In genomic region chr18:48539406-48540328, GRCh38 we compare ENCODE assay signal across 8 cellular contexts. TPM values are rescaled to one million over a fixed set of nuclear protein-coding genes. Genes with fewer than 3 reads are reported as not detected.
DNase-seq lines count a peak whose midpoint lies in the region; ATAC-seq, FAIRE-seq and TF ChIP-seq lines count a peak whose summit lies in the region.

No MANE protein-coding gene starts in this region.

- peak overlapping the region; percentile 80 for H2AK9ac ChIP-seq in IMR-90 (replicated peaks; ENCODE audit: low read depth, low read length, poor library complexity)

- H3K36me3 Mint-ChIP-seq in CD4-positive, alpha-beta T cell (ENCODE audit: low read depth), result no peaks in the 10 kb centered on the region

- H2BK15ac ChIP-seq in IMR-90 (ENCODE audit: low read depth, low read length), result peak overlapping the region; percentile 26; the same call in 1 of the 3 replicates

- dilution Hi-C loops in IMR-90 (cut with HindIII; ENCODE audit: low sequenced_read_pairs, unreplicated experiment), result no loop called here

- TF ChIP-seq POLR2A in IMR-90 (IDR thresholded peaks at IDR 0.05; ENCODE audit: low read depth, low read length) (peak; percentile 35; the same call in 1 of the 2 replicates), GM12878 (IDR thresholded peaks at IDR 0.05; ENCODE audit: low read depth, low read length) (no peak)

- H3K27ac ChIP-seq in CD4-positive, alpha-beta T cell (ENCODE audit: low read depth, low read length), result no peak overlapping the region
- peak overlapping the region; percentile 99 for H3K27ac ChIP-seq in IMR-90 (ENCODE audit: insufficient read depth, low read length)
- H3K27ac ChIP-seq in GM12878 (ENCODE audit: control insufficient read depth, insufficient read depth), result no peak overlapping the region
- H3K27ac ChIP-seq in hepatocyte, result peak overlapping the region; percentile 96
- H3K27ac ChIP-seq in psoas muscle, result peak overlapping the region; percentile 95

- H3K4ac ChIP-seq in IMR-90 (ENCODE audit: low read depth, low read length), result peak overlapping the region; percentile 90

- CTCF ChIA-PET in CD4-positive, alpha-beta T cell (lab: Charles Lee), result no interaction called here
- CTCF ChIA-PET in IMR-90 (lab: Yijun Ruan, JAX) (interaction anchor here (0.9 kb wide), 1 partner anchor 15 kb away, joined by 4 read pairs; no protein-coding TSS in a partner anchor), GM12878 (lab: Yijun Ruan, JAX) (no interaction called here)

- H3K9me2 ChIP-seq in hepatocyte (replicated peaks; ENCODE audit: insufficient read depth), result no peaks in the 10 kb centered on the region

- H3K56ac ChIP-seq in IMR-90 (ENCODE audit: extremely low read depth, insufficient read depth, low read length), result peak overlapping the region; percentile 90

- no peaks in the 10 kb centered on the region for H3K9me3 ChIP-seq in CD4-positive, alpha-beta T cell (ENCODE audit: control insufficient read depth, low read length)
- H3K9me3 ChIP-seq in IMR-90 (ENCODE audit: control insufficient read depth, insufficient read depth, low read length), result no peaks in the 10 kb centered on the region
- no peaks in the 10 kb centered on the region for H3K9me3 ChIP-seq in GM12878 (replicated peaks; ENCODE audit: control insufficient read depth, insufficient read depth, low read length)
- no peaks in the 10 kb centered on the region for H3K9me3 ChIP-seq in hepatocyte (ENCODE audit: low read depth)
- H3K9me3 ChIP-seq in psoas muscle, result no peaks in the 10 kb centered on the region

- H3K4me3 ChIP-seq in IMR-90 (ENCODE audit: insufficient read depth, low read depth, low read length) (peak overlapping the region; percentile 96), GM12878 (peak overlapping the region; percentile 96), hepatocyte (peak overlapping the region; percentile 90), psoas muscle (peak overlapping the region; percentile 77)

- intact Hi-C loops in CD4-positive, alpha-beta T cell (cut with DNase I, micrococcal nuclease), result loop anchor here in 1 of 2 experiments (5.0 to 10.0 kb wide), 2 partner anchors 945 to 1838 kb away; partner anchors contain the start of genes C18orf32 and SKA1
- intact Hi-C loops in IMR-90 (cut with micrococcal nuclease), result loop anchor here (1.0 to 5.0 kb wide), 3 partner anchors 51 to 93 kb away; no protein-coding TSS in a partner anchor
- intact Hi-C loops in GM12878 (cut with micrococcal nuclease; ENCODE audit: unreplicated experiment), result no loop called here
- intact Hi-C loops in psoas muscle (cut with DNase I), result loop anchor here (5.0 kb wide), 3 partner anchors 48 to 123 kb away; no protein-coding TSS in a partner anchor

- TF ChIP-seq EP300 in GM12878 (IDR thresholded peaks at IDR 0.05; ENCODE audit: borderline replicate concordance in 1 of 2, control insufficient read depth in 1 of 2, low read depth in 2 of 2, low read length in 2 of 2), result no peak

- H2BK120ac ChIP-seq in IMR-90 (ENCODE audit: low read depth, low read length), result peak overlapping the region; percentile 71; the same call in 1 of the 2 replicates

- peaks cover 18 to 49% of the 10 kb centered on the region in 2 experiments for H3K79me1 ChIP-seq in IMR-90 (ENCODE audit: low read depth in 1 of 2, low read length in 2 of 2)

- peaks cover 28% of the 10 kb centered on the region for H3K4me1 ChIP-seq in IMR-90 (ENCODE audit: control insufficient read depth, insufficient read depth, low read length)
- H3K4me1 ChIP-seq in GM12878 (ENCODE audit: control insufficient read depth, insufficient read depth, low read length), result no peaks in the 10 kb centered on the region; the same call in 1 of the 2 replicates
- peaks cover 27% of the 10 kb centered on the region for H3K4me1 ChIP-seq in hepatocyte (ENCODE audit: insufficient read depth)
- peaks cover 30% of the 10 kb centered on the region for H3K4me1 ChIP-seq in psoas muscle

- H3K36me3 ChIP-seq in IMR-90 (ENCODE audit: control insufficient read depth, insufficient read depth, low read length) (0 out of 2 replicates have a peak, but pooled peaks cover 3% of the 10 kb centered on the region), GM12878 (ENCODE audit: control insufficient read depth in 2 of 2, insufficient read depth in 2 of 2, low read length in 1 of 2) (no peaks in the 10 kb centered on the region), hepatocyte (replicated peaks; ENCODE audit: insufficient read depth, low read depth) (no peaks in the 10 kb centered on the region), psoas muscle (ENCODE audit: insufficient read depth in 1 of 2, low read depth in 1 of 2) (no peaks in the 10 kb centered on the region)

- no peak for TF ChIP-seq CTCF in CD4-positive, alpha-beta T cell (IDR thresholded peaks at IDR 0.05)
- TF ChIP-seq CTCF in IMR-90 (conservative IDR thresholded peaks at IDR 0.05; ENCODE audit: low read depth, low read length) (no peak), GM12878 (IDR thresholded peaks at IDR 0.05 in 2 of 3, conservative IDR thresholded peaks at IDR 0.05 in 1 of 3; ENCODE audit: control insufficient read depth in 2 of 3, extremely low read depth in 1 of 3, insufficient read depth in 1 of 3, low read depth in 3 of 3, low read length in 3 of 3) (no peak), hepatocyte (IDR thresholded peaks at IDR 0.05; ENCODE audit: poor library complexity) (no peak), psoas muscle (IDR thresholded peaks at IDR 0.05) (no peak)

- H3K9ac ChIP-seq in IMR-90 (ENCODE audit: low read depth, low read length), result peak overlapping the region; percentile 74
- peak overlapping the region; percentile 60 for H3K9ac ChIP-seq in GM12878 (ENCODE audit: control insufficient read depth, insufficient read depth, low read length)

- peak overlapping the region; percentile 74 for H3K23ac ChIP-seq in IMR-90 (ENCODE audit: low read depth, low read length)

- H2AFZ ChIP-seq in IMR-90 (replicated peaks; ENCODE audit: low read length, poor library complexity) (peak overlapping the region; percentile 87), GM12878 (ENCODE audit: control insufficient read depth, low read depth, low read length) (peak overlapping the region; percentile 56), hepatocyte (peak overlapping the region; percentile 79)

- TF ChIP-seq RAD21 in IMR-90 (IDR thresholded peaks at IDR 0.05; ENCODE audit: low read length) (no peak; the same call in 1 of the 2 replicates), GM12878 (IDR thresholded peaks at IDR 0.05; ENCODE audit: insufficient read depth, low read depth, low read length) (no peak)

- peak in 5 of 10 experiments; percentile 5 to 42 (median 13) for DNase-seq in CD4-positive, alpha-beta T cell
- DNase-seq in IMR-90 (peak; percentile 59), T follicular helper cell (ENCODE audit: low read depth) (peak; percentile 9), GM12878 (ENCODE audit: low read depth, low spot score) (no peak), hepatocyte (ENCODE audit: low spot score) (peak; percentile 76), psoas muscle (peak; percentile 48 to 75), NCI-H2029 treated with DMSO at 0.1 percent for 48 hours (lab: John Stamatoyannopoulos, UW) (no peak)

- H3K14ac ChIP-seq in IMR-90 (replicated peaks; ENCODE audit: low read depth, low read length), result peak overlapping the region; percentile 77

- peak overlapping the region; percentile 67 for H4K91ac ChIP-seq in IMR-90 (ENCODE audit: insufficient read depth, low read depth, low read length)

- H3K27me3 ChIP-seq in CD4-positive, alpha-beta T cell (ENCODE audit: control insufficient read depth, insufficient read depth, low read length), result peaks cover 14% of the 10 kb centered on the region
- H3K27me3 ChIP-seq in IMR-90 (ENCODE audit: control insufficient read depth, insufficient read depth, low read length) (no peaks in the 10 kb centered on the region), GM12878 (replicated peaks in 1 of 2; ENCODE audit: control insufficient read depth in 2 of 2, insufficient read depth in 2 of 2, low read length in 1 of 2) (no peaks in the 10 kb centered on the region; a peak in 1 of 4 replicates), hepatocyte (no peaks in the 10 kb centered on the region), psoas muscle (ENCODE audit: insufficient read depth in 3 of 3, low read length in 2 of 3) (no peaks in the 10 kb centered on the region)

- H3K9me3 Mint-ChIP-seq in CD4-positive, alpha-beta T cell, result no peaks in the 10 kb centered on the region

- peak overlapping the region; percentile 64 to 75; a peak in 2 of 4 replicates for H4K8ac ChIP-seq in IMR-90 (ENCODE audit: low read depth in 2 of 2, low read length in 2 of 2)

- H3K4me3 Mint-ChIP-seq in CD4-positive, alpha-beta T cell, result peak overlapping the region; percentile 86

- in situ Hi-C loops in IMR-90 (cut with MboI; ENCODE audit: low sequenced_read_pairs) (loop anchor here (25.0 kb wide), 1 partner anchor 398 kb away; no protein-coding TSS in a partner anchor), GM12878 (cut with MboI) (no loop called here)

- H3K27ac Mint-ChIP-seq in CD4-positive, alpha-beta T cell, result no peak overlapping the region

- peaks cover 3% of the 10 kb centered on the region for H3K4me1 Mint-ChIP-seq in CD4-positive, alpha-beta T cell (ENCODE audit: low read depth)

- H3K18ac ChIP-seq in IMR-90 (ENCODE audit: low read depth, low read length), result peak overlapping the region; percentile 80

- FAIRE-seq in GM12878 (lab: Jason Lieb, UNC), result no peak

- BruUV-seq in IMR-90 (replicated peaks; lab: Mats Ljungman, UMichigan), result no TSS peak
- no TSS peak for BruUV-seq in GM12878 (replicated peaks; lab: Mats Ljungman, UMichigan)

- SMC1A ChIA-PET in GM12878 (lab: Charles Lee; ENCODE audit: uncharacterized antibody, unreplicated experiment), result no interaction called here

- H3K79me2 ChIP-seq in GM12878 (ENCODE audit: control insufficient read depth, insufficient read depth, low read length) (no peaks in the 10 kb centered on the region), hepatocyte (peaks cover 44% of the 10 kb centered on the region)

- POLR2A ChIA-PET in CD4-positive, alpha-beta T cell (lab: Charles Lee), result no interaction called here
- POLR2A ChIA-PET in IMR-90 (lab: Charles Lee; ENCODE audit: unreplicated experiment), result no interaction called here
- POLR2A ChIA-PET in GM12878 (lab: Charles Lee), result no interaction called here

- peak overlapping the region; percentile 65 for H3K4me2 ChIP-seq in IMR-90 (ENCODE audit: low read depth, low read length)
- H3K4me2 ChIP-seq in GM12878 (ENCODE audit: control insufficient read depth, insufficient read depth), result peak overlapping the region; percentile 99
- peak overlapping the region; percentile 96 for H3K4me2 ChIP-seq in hepatocyte

- WGBS in IMR-90 (ENCODE audit: extremely low coverage in 2 of 2, insufficient read length in 1 of 2), 2 experiments, result 1% methylated on average over 11 of the region's 75 CpGs; no CpG with 5 or more reads in 1 of the 2 experiments
- 1% methylated on average over 70 of the region's 75 CpGs for WGBS in GM12878 (ENCODE audit: insufficient coverage, insufficient replicate concordance, low lambda C conversion rate, missing lambda C conversion rate)
- under 1% methylated on average over 44 of the region's 75 CpGs for WGBS in hepatocyte (ENCODE audit: low lambda C conversion rate, missing lambda C conversion rate)
- WGBS in psoas muscle, 3 donors, result 0% methylated on average over 67 to 75 of the region's 75 CpGs

- peak; percentile 56 for ATAC-seq in CD4-positive, alpha-beta T cell (ENCODE audit: poor library complexity)
- peak; percentile 19 for ATAC-seq in IMR-90 (ENCODE audit: low read depth)
- peak; percentile 31 for ATAC-seq in GM12878
- peak; percentile 20 to 35 (median 24) for ATAC-seq in psoas muscle
- no peak for ATAC-seq in HG02798 (IDR thresholded peaks at IDR 0.05; ENCODE audit: poor library complexity, unreplicated experiment)

- peaks cover 34% of the 10 kb centered on the region for H3K27me3 Mint-ChIP-seq in CD4-positive, alpha-beta T cell

- RAD21 ChIA-PET in GM12878 (lab: Charles Lee; ENCODE audit: unreplicated experiment), result no interaction called here

- H2AK5ac ChIP-seq in IMR-90 (ENCODE audit: low read depth, low read length), result peak overlapping the region; percentile 63

- peaks cover 41% of the 10 kb centered on the region for H4K20me1 ChIP-seq in IMR-90 (ENCODE audit: insufficient read depth, low read length)
- H4K20me1 ChIP-seq in GM12878 (ENCODE audit: control insufficient read depth, insufficient read depth), result no peaks in the 10 kb centered on the region
- H4K20me1 ChIP-seq in hepatocyte (ENCODE audit: insufficient read depth, poor library complexity, severe bottlenecking), result peaks cover 12% of the 10 kb centered on the region

- peaks cover 37% of the 10 kb centered on the region for H3K9me1 ChIP-seq in IMR-90 (ENCODE audit: insufficient read depth, low read length)

- peak overlapping the region; percentile 55 for H4K5ac ChIP-seq in IMR-90 (ENCODE audit: low read depth, low read length)

- H2BK20ac ChIP-seq in IMR-90 (ENCODE audit: low read depth, low read length), result no peak overlapping the region

- peak overlapping the region; percentile 87 for H2BK5ac ChIP-seq in IMR-90 (ENCODE audit: low read depth, low read length, poor library complexity, severe bottlenecking)

RNA-seq across cellular contexts. Expression of gene CTIF, which starts 0.8 kb away (rescaled TPM):
- total RNA-seq in CD4-positive, alpha-beta T cell, result 1 to 10 TPM; 1.1 to 2.9 TPM
- total RNA-seq in IMR-90 (2012; rRNA removed), result 25.1 and 27.5 TPM in 2 replicates
- polyA plus RNA-seq in IMR-90 (2012; rRNA removed), result 57.0 and 58.4 TPM in 2 replicates
- 28.8 and 51.0 TPM in 2 replicates for polyA plus RNA-seq in IMR-90 (2012; cell fraction: cytosol; rRNA removed)
- polyA plus RNA-seq in IMR-90 (2012; cell fraction: nucleus; rRNA removed; ENCODE audit: low replicate concordance), result 139 and 218 TPM in 2 replicates
- 33.5 and 38.5 TPM in 2 replicates for total RNA-seq in GM12878 (2013; cell fraction: nucleolus; rRNA removed)
- total RNA-seq in GM12878 (2014; rRNA removed), result 1.7 and 3.7 TPM in 2 replicates
- total RNA-seq in GM12878 (2014; rRNA removed; fragmentation: Illumina TruSeq; extraction: Trizol), result 2.3 and 3.8 TPM in 2 replicates
- total RNA-seq in GM12878 (2021), result 11.6 and 11.7 TPM in 2 replicates
- 2.6 TPM for polyA plus RNA-seq in GM12878 (2011; ENCODE audit: low read depth)
- polyA plus RNA-seq in GM12878 (2011; rRNA removed), result 1.7 and 2.7 TPM in 2 replicates
- 1.5 and 3.2 TPM in 2 replicates for polyA plus RNA-seq in GM12878 (2011; cell fraction: cytosol; rRNA removed)
- polyA plus RNA-seq in GM12878 (2011; cell fraction: nucleus; rRNA removed), result 17.2 and 18.0 TPM in 2 replicates
- polyA plus RNA-seq in GM12878 (2012), result 8.4 and 9.2 TPM in 2 replicates
- polyA plus RNA-seq in GM12878 (2014; fragmentation: Illumina TruSeq; extraction: Trizol), result 1.1 and 2.4 TPM in 2 replicates
- polyA plus RNA-seq in GM12878 (2014; fragmentation: Nextera tagmentation; extraction: Ambion mirVana), result under 1 TPM; 0.06 to 0.60 TPM
- polyA plus RNA-seq in GM12878 (2014; rRNA removed), result 5.8 and 6.2 TPM in 2 replicates
- 1 to 10 TPM; 1.6 to 2.6 TPM for polyA plus RNA-seq in GM12878 (2016; fragmentation: Nextera tagmentation; extraction: Ambion mirVana)
- polyA minus RNA-seq in GM12878 (2011; rRNA and poly(A)+ RNA removed), result 3.1 and 4.2 TPM in 2 replicates
- 1.3 and 2.6 TPM in 2 replicates for polyA minus RNA-seq in GM12878 (2011; cell fraction: cytosol; rRNA and poly(A)+ RNA removed)
- polyA minus RNA-seq in GM12878 (2011; cell fraction: nucleus; rRNA and poly(A)+ RNA removed), result 3.1 and 13.4 TPM in 2 replicates
- 24.0 and 27.9 TPM in 2 replicates for total RNA-seq in hepatocyte
- polyA plus RNA-seq in hepatocyte, result 22.1 and 24.9 TPM in 2 replicates
- total RNA-seq in psoas muscle, result 10 to 100 TPM; 25.4 to 40.5 (median 29.7) TPM
- polyA plus RNA-seq in psoas muscle, result 10 to 100 TPM; 11.3 to 26.9 (median 11.9) TPM

Comparison
In these comparisons a context has a peak if more than half of its experiments do, and no peak if none do; other contexts are left out.
1. DNase-seq: peak in IMR-90 (single experiment), T follicular helper cell (single experiment), hepatocyte (single experiment) and psoas muscle (2 of 2); none in GM12878 (single experiment) and NCI-H2029 treated with DMSO at 0.1 percent for 48 hours (single experiment).
2. H3K27ac ChIP-seq: peak in IMR-90 (single experiment), hepatocyte (single experiment) and psoas muscle (single experiment); none in CD4-positive, alpha-beta T cell (single experiment) and GM12878 (single experiment).
3. Peak in every context shown above with its lines, with median percentiles within 50 percentile points of each other: H2AFZ ChIP-seq, H3K4me2 ChIP-seq and H3K4me3 ChIP-seq.